In the genomic region with DNA sequence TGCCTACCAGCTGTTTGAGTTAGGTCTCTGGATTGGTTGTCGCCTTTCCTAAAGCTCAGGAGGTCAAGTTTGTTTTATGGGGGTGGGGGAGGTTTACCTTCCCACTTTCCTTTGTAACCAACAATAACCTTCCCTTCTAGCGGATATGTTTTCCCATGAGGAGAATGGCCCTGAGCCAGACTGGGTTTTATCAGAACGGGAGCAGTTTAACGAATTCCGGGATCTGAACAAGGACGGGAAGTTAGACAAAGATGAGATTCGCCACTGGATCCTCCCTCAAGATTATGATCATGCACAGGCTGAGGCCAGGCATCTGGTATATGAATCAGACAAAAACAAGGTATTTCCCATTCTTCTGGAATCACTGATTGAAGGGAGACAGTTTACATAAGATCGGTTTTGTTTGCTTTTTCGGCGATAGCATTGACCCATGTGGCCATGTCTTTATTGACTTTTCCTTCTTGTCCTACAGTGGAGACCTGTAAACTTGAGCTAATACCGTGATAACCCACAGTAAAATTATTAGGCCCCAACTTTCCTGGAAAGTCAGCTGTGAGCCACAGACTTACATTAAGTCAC, we compare ENCODE assay signal across 7 cellular contexts. TPM values are rescaled to one million over a fixed set of nuclear protein-coding genes. Genes with fewer than 3 reads are reported as not detected.
DNase-seq lines count a peak whose midpoint lies in the region; ATAC-seq, FAIRE-seq and TF ChIP-seq lines count a peak whose summit lies in the region.
"Not testable (repeated sequence)": the region's sequence is repeated elsewhere in the genome, so short reads cannot be mapped to it uniquely, and the experiment has no call there.

No MANE protein-coding gene starts in this region.

- not testable (repeated sequence) for H3K27me3 Mint-ChIP-seq in Caco-2 (ENCODE audit: insufficient read depth, unreplicated experiment)

- H3K36me3 ChIP-seq in Caco-2 (ENCODE audit: control insufficient read depth, insufficient read depth, low read length); HepG2 (replicated peaks in 1 of 2; ENCODE audit: control insufficient read depth in 1 of 2, insufficient read depth in 2 of 2, low read length in 2 of 2); pancreas: not testable (repeated sequence)
- peaks cover 58% of the 10 kb centered on the region for H3K36me3 ChIP-seq in IMR-90 (ENCODE audit: control insufficient read depth, insufficient read depth, low read length)
- peaks cover 17 to 25% of the 10 kb centered on the region in 2 experiments for H3K36me3 ChIP-seq in endothelial cell of umbilical vein (ENCODE audit: control insufficient read depth in 2 of 2, extremely low read depth in 1 of 2, insufficient read depth in 2 of 2, low read length in 2 of 2)

- H3K36me3 Mint-ChIP-seq in Caco-2 (ENCODE audit: insufficient read depth, unreplicated experiment) = peaks cover 68% of the 10 kb centered on the region

- WGBS in IMR-90 (ENCODE audit: extremely low coverage in 2 of 2, insufficient read length in 1 of 2), 2 experiments = no CpG with 5 or more reads among the region's 11 CpGs
- 13% methylated on average over 11 of the region's 11 CpGs for WGBS in HepG2 (ENCODE audit: low lambda C conversion rate)
- WGBS in pancreas, 2 donors = 24% methylated on average over 9 to 11 of the region's 11 CpGs

- BruUV-seq in Caco-2 (replicated peaks; lab: Mats Ljungman, UMichigan); IMR-90 (replicated peaks; lab: Mats Ljungman, UMichigan); endothelial cell of umbilical vein (replicated peaks; lab: Mats Ljungman, UMichigan); HepG2 (replicated peaks; lab: Mats Ljungman, UMichigan): not testable (repeated sequence)

- H3K9me1 ChIP-seq in IMR-90 (ENCODE audit: insufficient read depth, low read length) = peaks cover 29% of the 10 kb centered on the region
- H3K9me1 ChIP-seq in endothelial cell of umbilical vein (replicated peaks; ENCODE audit: control insufficient read depth, extremely low read depth, insufficient read depth, low read length) = not testable (repeated sequence)

- not testable (repeated sequence) for H3K9ac ChIP-seq in IMR-90 (ENCODE audit: low read depth, low read length); HepG2 (ENCODE audit: insufficient read depth, low read depth, low read length)
- H3K9ac ChIP-seq in endothelial cell of umbilical vein (replicated peaks; ENCODE audit: extremely low read depth, insufficient read depth, low read length) = peak overlapping the region; percentile 45

- intact Hi-C loops in Caco-2 (cut with micrococcal nuclease; ENCODE audit: unreplicated experiment) (loop anchor here (1.0 to 5.0 kb wide), 3 partner anchors 12 to 51 kb away; partner anchors contain the start of gene RCN1), endothelial cell of umbilical vein (cut with micrococcal nuclease) (loop anchor here (1.0 to 5.0 kb wide), 4 partner anchors 15 to 51 kb away; no protein-coding TSS in a partner anchor), HepG2 (cut with micrococcal nuclease; ENCODE audit: unreplicated experiment) (loop anchor here (1.0 kb wide), 1 partner anchor 10 kb away; no protein-coding TSS in a partner anchor)
- intact Hi-C loops in IMR-90 (cut with micrococcal nuclease); left cardiac atrium (cut with DNase I); pancreas (cut with DNase I): not testable (repeated sequence)

- H4K91ac ChIP-seq in IMR-90 (ENCODE audit: insufficient read depth, low read depth, low read length) = not testable (repeated sequence)

- H3K79me2 ChIP-seq in endothelial cell of umbilical vein (ENCODE audit: control insufficient read depth, insufficient read depth, low read length); HepG2 (ENCODE audit: insufficient read depth, low read length): not testable (repeated sequence)

- FAIRE-seq in endothelial cell of umbilical vein (lab: Jason Lieb, UNC) (peak; percentile 98), HepG2 (lab: Jason Lieb, UNC) (peak; percentile 89)
- FAIRE-seq in pancreas (lab: Jason Lieb, UNC) = not testable (repeated sequence)

- H3K27me3 ChIP-seq in Caco-2 (replicated peaks; ENCODE audit: control insufficient read depth, insufficient read depth, low read length); IMR-90 (ENCODE audit: control insufficient read depth, insufficient read depth, low read length); endothelial cell of umbilical vein (ENCODE audit: control insufficient read depth in 2 of 2, insufficient read depth in 2 of 2, low read length in 2 of 2); HepG2 (ENCODE audit: control insufficient read depth in 1 of 2, insufficient read depth in 2 of 2, low read length in 2 of 2); pancreas: not testable (repeated sequence)

- TF ChIP-seq EP300 in HepG2 (IDR thresholded peaks at IDR 0.05; ENCODE audit: low read depth in 2 of 2, low read length in 2 of 2) = peak; percentile 31 to 61; a peak in 3 of 4 replicates
- TF ChIP-seq EP300 in HepG2 (CRISPR knock-in tag; IDR thresholded peaks at IDR 0.05; ENCODE audit: borderline replicate concordance) = not testable (repeated sequence)

- dilution Hi-C loops in IMR-90 (cut with HindIII; ENCODE audit: low sequenced_read_pairs, unreplicated experiment); endothelial cell of umbilical vein (cut with MboI; ENCODE audit: extremely low pct_ligation_motif_present, low sequenced_read_pairs): not testable (repeated sequence)

- not testable (repeated sequence) for H3K23ac ChIP-seq in IMR-90 (ENCODE audit: low read depth, low read length)

- not testable (repeated sequence) for H2BK5ac ChIP-seq in IMR-90 (ENCODE audit: low read depth, low read length, poor library complexity, severe bottlenecking)

- H3K27ac Mint-ChIP-seq in Caco-2 (ENCODE audit: unreplicated experiment) = not testable (repeated sequence)

- CTCF ChIA-PET in Caco-2 (lab: Charles Lee); IMR-90 (lab: Yijun Ruan, JAX); HepG2 (lab: Yijun Ruan, JAX; ENCODE audit: low intra/inter-chr PET ratio, low total read pairs): not testable (repeated sequence)
- CTCF ChIA-PET in endothelial cell of umbilical vein (lab: Charles Lee) = interaction anchor here (0.7 to 3.0 kb wide), 11 partner anchors 10 to 71 kb away, joined by 3 to 13 read pairs (median 4); partner anchors contain the start of gene RCN1

- H3K79me1 ChIP-seq in IMR-90 (ENCODE audit: low read depth in 1 of 2, low read length in 2 of 2) = peaks cover 34 to 43% of the 10 kb centered on the region in 2 experiments

- not testable (repeated sequence) for H3K4me3 Mint-ChIP-seq in Caco-2 (ENCODE audit: unreplicated experiment)

- H3K27ac ChIP-seq in IMR-90 (ENCODE audit: insufficient read depth, low read length); HepG2 (ENCODE audit: extremely low read length, insufficient read depth, low read length); pancreas: not testable (repeated sequence)
- H3K27ac ChIP-seq in VCaP (peak overlapping the region; percentile 51), endothelial cell of umbilical vein (ENCODE audit: insufficient read depth, low read depth, low read length) (peak overlapping the region; percentile 71)

- not testable (repeated sequence) for H3K18ac ChIP-seq in IMR-90 (ENCODE audit: low read depth, low read length)

- not testable (repeated sequence) for H3K4ac ChIP-seq in IMR-90 (ENCODE audit: low read depth, low read length)

- H3K4me1 ChIP-seq in Caco-2 (peaks cover 16% of the 10 kb centered on the region; the same call in 1 of the 2 replicates), endothelial cell of umbilical vein (ENCODE audit: control insufficient read depth, extremely low read depth, insufficient read depth, low read length) (peaks cover 32% of the 10 kb centered on the region), HepG2 (ENCODE audit: insufficient read depth, low read length) (peaks cover 17% of the 10 kb centered on the region)
- H3K4me1 ChIP-seq in IMR-90 (ENCODE audit: control insufficient read depth, insufficient read depth, low read length); pancreas: not testable (repeated sequence)

- not testable (repeated sequence) for H3K56ac ChIP-seq in IMR-90 (ENCODE audit: extremely low read depth, insufficient read depth, low read length)

- H2AFZ ChIP-seq in IMR-90 (replicated peaks; ENCODE audit: low read length, poor library complexity); endothelial cell of umbilical vein (ENCODE audit: low read depth, low read length); HepG2 (ENCODE audit: low read length): not testable (repeated sequence)

- not testable (repeated sequence) for H2AK5ac ChIP-seq in IMR-90 (ENCODE audit: low read depth, low read length)

- not testable (repeated sequence) for TF ChIP-seq RAD21 in IMR-90 (IDR thresholded peaks at IDR 0.05; ENCODE audit: low read length); HepG2 (CRISPR knock-in tag; IDR thresholded peaks at IDR 0.05)

- POLR2A ChIA-PET in Caco-2 (lab: Charles Lee) = interaction anchor here (0.7 kb wide), 1 partner anchor 13 kb away, joined by 3 read pairs; no protein-coding TSS in a partner anchor
- POLR2A ChIA-PET in IMR-90 (lab: Charles Lee; ENCODE audit: unreplicated experiment) = not testable (repeated sequence)
- POLR2A ChIA-PET in endothelial cell of umbilical vein (lab: Charles Lee) = interaction anchor here (0.6 to 0.7 kb wide), 2 partner anchors 12 to 618 kb away, joined by 3 to 4 read pairs; partner anchors contain the start of gene RCN1
- POLR2A ChIA-PET in HepG2 (lab: Yijun Ruan, JAX) = interaction anchor here (2.6 kb wide), 1 partner anchor 12 kb away, joined by 12 read pairs; the partner anchor contains the start of gene RCN1

- H3K4me3 ChIP-seq in Caco-2 (ENCODE audit: low read depth, low read length); IMR-90 (ENCODE audit: insufficient read depth, low read depth, low read length); endothelial cell of umbilical vein (replicated peaks in 1 of 3; ENCODE audit: insufficient read depth in 1 of 3, low read depth in 1 of 3, low read length in 3 of 3); HepG2 (replicated peaks in 1 of 3; ENCODE audit: insufficient read depth in 1 of 3, low read depth in 2 of 3, low read length in 3 of 3); pancreas: not testable (repeated sequence)

- not testable (repeated sequence) for H3K9me3 Mint-ChIP-seq in Caco-2 (ENCODE audit: unreplicated experiment)

- TF ChIP-seq POLR2A in IMR-90 (IDR thresholded peaks at IDR 0.05; ENCODE audit: low read depth, low read length); endothelial cell of umbilical vein (IDR thresholded peaks at IDR 0.05; ENCODE audit: low read depth, low read length); HepG2 (IDR thresholded peaks at IDR 0.05; ENCODE audit: insufficient read depth in 1 of 2, low read depth in 2 of 2, low read length in 2 of 2): not testable (repeated sequence)

- TF ChIP-seq CTCF in Caco-2 (IDR thresholded peaks at IDR 0.05; ENCODE audit: insufficient read depth in 1 of 2, low read depth in 1 of 2, low read length in 1 of 2, severe bottlenecking in 1 of 2, unreplicated experiment in 1 of 2); IMR-90 (conservative IDR thresholded peaks at IDR 0.05; ENCODE audit: low read depth, low read length); VCaP (conservative IDR thresholded peaks at IDR 0.05); endothelial cell of umbilical vein (IDR thresholded peaks at IDR 0.05; ENCODE audit: extremely low read depth in 1 of 2, insufficient read depth in 1 of 2, low read depth in 1 of 2, low read length in 2 of 2); HepG2 (CRISPR knock-in tag; IDR thresholded peaks at IDR 0.05); pancreas (IDR thresholded peaks at IDR 0.05): not testable (repeated sequence)

- peaks cover 12% of the 10 kb centered on the region for H3K4me1 Mint-ChIP-seq in Caco-2 (ENCODE audit: low read depth, unreplicated experiment)

- H3K14ac ChIP-seq in IMR-90 (replicated peaks; ENCODE audit: low read depth, low read length) = not testable (repeated sequence)

- H4K5ac ChIP-seq in IMR-90 (ENCODE audit: low read depth, low read length) = not testable (repeated sequence)

- in situ Hi-C loops in IMR-90 (cut with MboI; ENCODE audit: low sequenced_read_pairs); HepG2 (cut with HindIII; ENCODE audit: extremely low pct_ligation_motif_present, low pct_unique_long_range_greater_than_20kb): not testable (repeated sequence)

- H2BK120ac ChIP-seq in IMR-90 (ENCODE audit: low read depth, low read length) = not testable (repeated sequence)

- H3K4me2 ChIP-seq in IMR-90 (ENCODE audit: low read depth, low read length); HepG2 (ENCODE audit: low read depth, low read length): not testable (repeated sequence)
- peak overlapping the region; percentile 0 for H3K4me2 ChIP-seq in endothelial cell of umbilical vein (ENCODE audit: insufficient read depth, low read length)

- ATAC-seq in IMR-90 (ENCODE audit: low read depth) = not testable (repeated sequence)
- ATAC-seq in left cardiac atrium (peak; percentile 55 to 61), HepG2 (peak; percentile 96), pancreas (peak; percentile 87 to 98 (median 90))

- H2BK20ac ChIP-seq in IMR-90 (ENCODE audit: low read depth, low read length) = not testable (repeated sequence)

- H4K20me1 ChIP-seq in IMR-90 (ENCODE audit: insufficient read depth, low read length) = peaks cover 42% of the 10 kb centered on the region
- H4K20me1 ChIP-seq in endothelial cell of umbilical vein (replicated peaks; ENCODE audit: control insufficient read depth, extremely low read depth, insufficient read depth, low read length) = not testable (repeated sequence)
- H4K20me1 ChIP-seq in HepG2 (ENCODE audit: insufficient read depth, low read length) = peaks cover 17% of the 10 kb centered on the region

- DNase-seq in Caco-2 (peak; percentile 41 to 57), IMR-90 (peak; percentile 40), endothelial cell of umbilical vein (ENCODE audit: low read depth, low spot score) (peak; percentile 98), HepG2 (ENCODE audit: low spot score) (peak; percentile 85), pancreas (peak in 1 of 6 donors; percentile 24)
- not testable (repeated sequence) for DNase-seq in left cardiac atrium

- H2BK15ac ChIP-seq in IMR-90 (ENCODE audit: low read depth, low read length) = not testable (repeated sequence)

- H2AK9ac ChIP-seq in IMR-90 (replicated peaks; ENCODE audit: low read depth, low read length, poor library complexity) = not testable (repeated sequence)

- H4K8ac ChIP-seq in IMR-90 (ENCODE audit: low read depth in 2 of 2, low read length in 2 of 2) = not testable (repeated sequence)

- not testable (repeated sequence) for H3K9me3 ChIP-seq in Caco-2; IMR-90 (ENCODE audit: control insufficient read depth, insufficient read depth, low read length); endothelial cell of umbilical vein (replicated peaks; ENCODE audit: control insufficient read depth, insufficient read depth, low read length); HepG2 (ENCODE audit: low read length); pancreas

RNA-seq across cellular contexts. Expression of gene RCN1, which starts 12.4 kb away (rescaled TPM):
- total RNA-seq in Caco-2 (2022) (151 and 185 TPM in 2 replicates), IMR-90 (2012; rRNA removed) (129 and 231 TPM in 2 replicates), endothelial cell of umbilical vein (254 and 285 TPM in 2 replicates), left cardiac atrium (10 to 100 TPM; 47.9 to 48.3 TPM), HepG2 (2016; rRNA removed; fragmentation: Illumina TruSeq; extraction: Trizol) (14.7 and 28.5 TPM in 2 replicates), pancreas (10 to 100 TPM in 4 of 6 donors, 1 to 10 TPM in 2; 9.6 to 28.6 (median 15.9) TPM)
- polyA plus RNA-seq in IMR-90 (2012; rRNA removed) (171 and 193 TPM in 2 replicates), endothelial cell of umbilical vein (168 and 174 TPM in 2 replicates), HepG2 (2011; rRNA removed) (21.9 and 22.0 TPM in 2 replicates), pancreas (10 to 100 TPM; 28.6 to 39.3 TPM)
- 78.4 and 90.6 TPM in 2 replicates for polyA plus RNA-seq in IMR-90 (2012; cell fraction: cytosol; rRNA removed)
- polyA plus RNA-seq in IMR-90 (2012; cell fraction: nucleus; rRNA removed; ENCODE audit: low replicate concordance) = 40.8 and 127 TPM in 2 replicates
- polyA plus RNA-seq in endothelial cell of umbilical vein (2011; cell fraction: cytosol; rRNA removed) = 197 and 204 TPM in 2 replicates
- polyA plus RNA-seq in endothelial cell of umbilical vein (2011; cell fraction: nucleus; rRNA removed) = 205 and 279 TPM in 2 replicates
- polyA plus RNA-seq in endothelial cell of umbilical vein (2012) = 300 and 324 TPM in 2 replicates
- polyA minus RNA-seq in endothelial cell of umbilical vein = 149 and 152 TPM in 2 replicates
- 104 TPM for polyA minus RNA-seq in endothelial cell of umbilical vein (2011; cell fraction: cytosol; rRNA and poly(A)+ RNA removed)
- 105 and 133 TPM in 2 replicates for polyA minus RNA-seq in endothelial cell of umbilical vein (2011; cell fraction: nucleus; rRNA and poly(A)+ RNA removed)
- total RNA-seq in HepG2 (2016; cell fraction: cytosol; rRNA removed; fragmentation: Illumina TruSeq; extraction: Trizol; ENCODE audit: low read depth) = 6.8 and 7.7 TPM in 2 replicates
- 14.2 and 26.1 TPM in 2 replicates for total RNA-seq in HepG2 (2016; cell fraction: insoluble cytoplasmic fraction; rRNA removed; fragmentation: Illumina TruSeq; extraction: Trizol)
- total RNA-seq in HepG2 (2016; cell fraction: membrane; rRNA removed; fragmentation: Illumina TruSeq; extraction: Trizol) = 15.0 and 16.9 TPM in 2 replicates
- 31.1 and 36.5 TPM in 2 replicates for total RNA-seq in HepG2 (2016; cell fraction: nucleus; rRNA removed; fragmentation: Illumina TruSeq; extraction: Trizol)
- polyA plus RNA-seq in HepG2 (2011; cell fraction: cytosol; rRNA removed) = 13.1 and 18.6 TPM in 2 replicates
- polyA plus RNA-seq in HepG2 (2011; cell fraction: nucleus; rRNA removed) = 13.9 and 19.0 TPM in 2 replicates
- 20.0 and 36.5 TPM in 2 replicates for polyA plus RNA-seq in HepG2 (2012)
- polyA plus RNA-seq in HepG2 (2016; cell fraction: cytosol; fragmentation: Illumina TruSeq; extraction: Trizol; ENCODE audit: low read depth) = 10.1 and 12.3 TPM in 2 replicates
- 24.9 and 25.0 TPM in 2 replicates for polyA plus RNA-seq in HepG2 (2016; cell fraction: insoluble cytoplasmic fraction; fragmentation: Illumina TruSeq; extraction: Trizol; ENCODE audit: low read depth)
- polyA plus RNA-seq in HepG2 (2016; cell fraction: membrane; fragmentation: Illumina TruSeq; extraction: Trizol; ENCODE audit: low read depth) = 19.5 and 23.7 TPM in 2 replicates
- polyA plus RNA-seq in HepG2 (2016; cell fraction: nucleus; fragmentation: Illumina TruSeq; extraction: Trizol; ENCODE audit: insufficient read depth, low read depth) = 72.9 and 82.2 TPM in 2 replicates
- polyA minus RNA-seq in HepG2 (2011; rRNA and poly(A)+ RNA removed; ENCODE audit: low replicate concordance) = 7.9 and 62.4 TPM in 2 replicates
- polyA minus RNA-seq in HepG2 (2011; cell fraction: cytosol; rRNA and poly(A)+ RNA removed) = 15.3 and 17.1 TPM in 2 replicates
- 18.0 and 23.4 TPM in 2 replicates for polyA minus RNA-seq in HepG2 (2011; cell fraction: nucleus; rRNA and poly(A)+ RNA removed)
